In the genomic region with DNA sequence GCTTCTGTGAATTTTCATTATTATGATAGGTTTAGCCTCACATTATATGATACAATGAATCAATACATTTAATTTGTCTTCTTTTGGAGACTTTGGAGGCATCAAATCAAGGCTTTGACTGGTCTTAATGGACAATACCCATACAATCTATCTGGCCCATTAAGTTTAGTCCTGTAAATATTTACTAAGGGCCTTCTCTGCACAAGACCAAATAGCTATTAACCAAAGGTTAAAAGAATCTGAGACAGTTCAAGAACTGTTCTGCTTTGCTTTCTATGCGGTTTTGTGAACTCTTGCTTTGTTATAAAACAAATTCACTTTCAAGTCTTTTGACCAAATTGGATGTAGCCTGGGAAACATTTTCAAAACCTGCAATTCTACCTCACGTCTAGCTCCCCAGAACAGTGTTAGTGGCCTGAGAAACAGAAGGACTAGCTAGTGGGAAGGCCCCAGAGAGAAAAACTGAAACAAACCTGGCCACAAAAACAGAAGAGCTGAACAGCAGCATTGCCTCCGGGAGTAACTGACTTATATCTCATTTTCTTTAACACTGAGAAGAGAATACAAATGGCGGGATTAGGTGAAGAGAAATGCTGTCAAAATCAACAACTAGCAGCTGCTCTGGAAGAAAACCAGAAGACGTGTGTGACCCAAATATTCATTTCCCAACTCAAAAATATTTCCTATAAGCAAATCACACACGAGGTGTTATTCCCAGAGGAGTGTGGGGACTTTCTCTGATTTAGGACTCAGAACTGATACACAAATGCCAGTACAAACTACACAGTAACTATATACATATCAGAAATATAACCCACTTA, we compare ENCODE assay signal across 1 cellular context.
TF ChIP-seq lines count a peak whose summit lies in the region.

No MANE protein-coding gene starts in this region.

TF ChIP-seq in endothelial cell of umbilical vein, 7 proteins besides CTCF, POLR2A, EP300 and RAD21:
- TF ChIP-seq POLR2AphosphoS5 (IDR thresholded peaks at IDR 0.05; ENCODE audit: insufficient read depth, low read depth, low read length) (no peak), JUN (IDR thresholded peaks at IDR 0.05; ENCODE audit: borderline replicate concordance, insufficient read depth, insufficient read length, low read depth) (no peak), EZH2 (IDR thresholded peaks at IDR 0.05; ENCODE audit: borderline replicate concordance, low read depth, low read length, severe bottlenecking) (no peak)
